9 cellular contexts compared by ENCODE assay signal in the genomic region with DNA sequence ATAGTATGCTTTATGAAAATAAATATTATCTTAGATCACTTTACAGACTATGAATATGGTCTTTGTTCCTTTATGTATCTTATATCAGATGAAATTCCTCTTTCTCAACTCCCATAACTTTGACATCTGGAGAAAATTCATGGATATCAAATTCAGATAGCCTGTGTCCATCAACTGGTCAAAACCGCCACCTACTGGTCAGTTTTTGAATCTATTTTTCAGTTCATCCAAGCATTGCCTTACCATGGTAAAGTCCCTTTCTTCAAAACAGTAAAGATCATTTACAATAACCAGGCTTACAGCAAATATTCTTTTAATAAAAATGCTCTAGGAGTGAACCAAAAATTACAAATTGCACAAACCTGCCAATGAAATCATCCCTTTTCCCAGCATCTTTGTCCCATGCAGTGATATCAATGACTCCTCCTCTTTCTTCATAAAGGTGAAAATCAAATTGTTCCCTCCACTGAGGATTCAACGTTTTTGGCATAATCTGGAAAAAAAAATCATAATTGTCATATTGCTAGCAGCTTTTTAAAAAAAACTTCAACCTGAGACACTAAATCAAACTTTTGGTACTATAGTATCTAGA.
DNase-seq lines count a peak whose midpoint lies in the region; ATAC-seq, FAIRE-seq and TF ChIP-seq lines count a peak whose summit lies in the region.
"Had no signal": no experiment of that assay in that cellular context is flagged by ENCODE, and none has a peak within 500 bp of the region (broad histone marks: within the 10 kb centered on the region; RNA-seq: fewer than 3 reads in every experiment).

No MANE protein-coding gene starts in this region.

- H3K27me3 Mint-ChIP-seq in mesothelial cell of epicardium (ENCODE audit: low read depth) = no peaks in the 10 kb centered on the region

- H3K27ac Mint-ChIP-seq in mesothelial cell of epicardium = no peak overlapping the region
- H3K27ac Mint-ChIP-seq: T-helper 1 cell treated with Interleukin-12 subunit alpha and Interleukin-12 subunit beta and Interleukin-4 antibody, amounts not matched to agents 30 μg/mL and 1 μg/mL, for 36 hours had no signal

- TF ChIP-seq CTCF in bronchial epithelial cell (IDR thresholded peaks at IDR 0.05; ENCODE audit: insufficient read depth, low read length, severe bottlenecking) = peak; percentile 55
- TF ChIP-seq CTCF in mesothelial cell of epicardium (IDR thresholded peaks at IDR 0.05; ENCODE audit: unreplicated experiment) = peak; percentile 96

- ATAC-seq in GM18867 (IDR thresholded peaks at IDR 0.05; ENCODE audit: unreplicated experiment) = peak; percentile 73
- no peak for ATAC-seq in GM18520 (IDR thresholded peaks at IDR 0.05; ENCODE audit: unreplicated experiment)
- no peak for ATAC-seq in GM21526 (IDR thresholded peaks at IDR 0.05; ENCODE audit: low FRiP score, unreplicated experiment)

- H3K36me3 Mint-ChIP-seq in mesothelial cell of epicardium = no peaks in the 10 kb centered on the region

- no peaks in the 10 kb centered on the region for H3K4me1 Mint-ChIP-seq in mesothelial cell of epicardium

- no peak for FAIRE-seq in bronchial epithelial cell (lab: Jason Lieb, UNC)

- no peak overlapping the region for H3K4me3 Mint-ChIP-seq in mesothelial cell of epicardium
- H3K4me3 Mint-ChIP-seq: T-helper 1 cell treated with Interleukin-12 subunit alpha and Interleukin-12 subunit beta and Interleukin-4 antibody, amounts not matched to agents 30 μg/mL and 1 μg/mL, for 36 hours had no signal

- H3K9me3 Mint-ChIP-seq in mesothelial cell of epicardium = no peaks in the 10 kb centered on the region
- H3K9me3 Mint-ChIP-seq: T-helper 1 cell treated with Interleukin-12 subunit alpha and Interleukin-12 subunit beta and Interleukin-4 antibody, amounts not matched to agents 30 μg/mL and 1 μg/mL, for 36 hours had no signal

- H3K27me3 ChIP-seq in bronchial epithelial cell (ENCODE audit: control insufficient read depth, insufficient read depth, low read length) = no peaks in the 10 kb centered on the region

- H3K36me3 ChIP-seq in bronchial epithelial cell (ENCODE audit: control insufficient read depth, insufficient read depth, low read length) = no peaks in the 10 kb centered on the region

- H3K4me3 ChIP-seq in bronchial epithelial cell (ENCODE audit: low read depth, low read length) = no peak overlapping the region

- DNase-seq in COLO668 (lab: John Stamatoyannopoulos, UW; ENCODE audit: unreplicated experiment) (peak; percentile 5), NCI-H1092 treated with DMSO at 0.1 percent for 48 hours (lab: John Stamatoyannopoulos, UW) (peak; percentile 9), bronchial epithelial cell (ENCODE audit: low read depth) (peak; percentile 47), mesothelial cell of epicardium (ENCODE audit: low spot score in 2 of 2, unreplicated experiment in 2 of 2) (no peak), KG1 (lab: John Stamatoyannopoulos, UW) (no peak)

Comparison
In these comparisons a context has a peak if more than half of its experiments do, and no peak if none do; other contexts are left out.
1. DNase-seq: peak in COLO668 (single experiment), NCI-H1092 treated with DMSO at 0.1 percent for 48 hours (single experiment) and bronchial epithelial cell (single experiment); none in mesothelial cell of epicardium (0 of 2) and KG1 (single experiment).